ENCODE assay signal across 9 cellular contexts in the genomic region with DNA sequence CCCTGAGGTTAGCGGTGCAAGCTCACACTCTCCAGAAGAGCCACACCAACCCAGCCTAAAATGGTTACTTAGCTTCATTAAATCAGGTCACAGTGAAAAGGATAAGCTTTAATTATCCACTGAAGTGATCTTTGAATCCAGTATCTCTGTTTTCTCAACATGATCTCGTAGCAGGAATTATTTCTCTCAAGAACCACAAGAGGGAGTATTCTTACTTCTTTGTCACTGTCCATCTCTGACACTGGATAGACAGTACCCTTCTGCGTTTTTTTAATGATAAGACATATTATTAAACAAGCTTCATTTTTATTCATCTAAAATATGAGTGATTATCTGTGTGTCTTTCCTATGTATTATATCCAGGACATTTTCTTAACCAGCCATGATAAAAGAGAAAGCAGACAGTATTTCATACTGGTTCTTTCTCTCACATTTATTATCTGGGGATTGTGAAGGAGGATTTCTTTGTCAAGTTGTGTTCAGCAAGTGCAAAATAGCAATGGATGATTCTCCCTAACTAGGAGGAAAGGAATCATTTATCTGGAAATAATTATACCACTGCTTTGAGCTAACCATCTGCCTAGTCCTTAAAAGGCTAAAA.
DNase-seq lines count a peak whose midpoint lies in the region; ATAC-seq, FAIRE-seq and TF ChIP-seq lines count a peak whose summit lies in the region.
"Had no signal": no experiment of that assay in that cellular context is flagged by ENCODE, and none has a peak within 500 bp of the region (broad histone marks: within the 10 kb centered on the region; RNA-seq: fewer than 3 reads in every experiment).

No MANE protein-coding gene starts in this region.

- no peak overlapping the region for H3K4me3 Mint-ChIP-seq in WTC11

- H3K4me1 ChIP-seq in small intestine (ENCODE audit: control insufficient read depth in 2 of 2, insufficient read depth in 1 of 2, low read depth in 1 of 2, low read length in 1 of 2), result no peaks in the 10 kb centered on the region
- H3K4me1 ChIP-seq: BLaER1 had no signal

- WGBS in small intestine, 3 donors, result 3 to 19% (median 13%) methylated on average over 3 of the region's 3 CpGs

- H3K27ac Mint-ChIP-seq in WTC11, result no peak overlapping the region

- FAIRE-seq in small intestine (lab: Jason Lieb, UNC), result peak; percentile 47

- H3K9me3 ChIP-seq in small intestine (ENCODE audit: control insufficient read depth, low read depth), result no peaks in the 10 kb centered on the region
- H3K9me3 ChIP-seq: BLaER1 had no signal

- no peaks in the 10 kb centered on the region; the same call in 1 of the 2 replicates for H3K27me3 Mint-ChIP-seq in WTC11 (ENCODE audit: low read depth)

- no peak overlapping the region for H3K27ac ChIP-seq in small intestine (ENCODE audit: low read depth in 1 of 2, low read length in 1 of 2)
- H3K27ac ChIP-seq: BLaER1 had no signal

- DNase-seq in DMS79 treated with DMSO at 0.1 percent for 48 hours (lab: John Stamatoyannopoulos, UW) (peak; percentile 8), DMS79 (lab: John Stamatoyannopoulos, UW) (no peak), NCI-H146 treated with DMSO at 0.1 percent for 48 hours (lab: John Stamatoyannopoulos, UW; ENCODE audit: unreplicated experiment) (peak; percentile 61), WTC11 (ENCODE audit: low spot score) (no peak), left cardiac atrium (no peak), small intestine (peak; percentile 50), T-helper 9 cell (no peak)

- intact Hi-C loops in left cardiac atrium (cut with DNase I), result loop anchor here (2.0 to 10.0 kb wide), 2 partner anchors 149 to 153 kb away; no protein-coding TSS in a partner anchor

- CTCF ChIA-PET in WTC11 (lab: Charles Lee), result interaction anchor here (0.6 to 5.4 kb wide), 20 partner anchors 9 to 1058 kb away, joined by 3 to 64 read pairs (median 4); no protein-coding TSS in a partner anchor

- H3K4me1 Mint-ChIP-seq in WTC11, result peaks cover 9% of the 10 kb centered on the region

- H3K36me3 Mint-ChIP-seq in WTC11, result no peaks in the 10 kb centered on the region

- no peak overlapping the region for H3K4me3 ChIP-seq in small intestine (ENCODE audit: low read depth in 1 of 2, low read length in 2 of 2)
- H3K4me3 ChIP-seq: BLaER1 had no signal

- no peaks in the 10 kb centered on the region for H3K36me3 ChIP-seq in small intestine (ENCODE audit: control insufficient read depth in 2 of 2, insufficient read depth in 2 of 2, low read length in 2 of 2)
- H3K36me3 ChIP-seq: BLaER1 had no signal

- ATAC-seq in HG02678 (IDR thresholded peaks at IDR 0.05; ENCODE audit: unreplicated experiment) (peak; percentile 62), WTC11 (peak; percentile 67), left cardiac atrium (peak; percentile 41 to 63)

- H3K27me3 ChIP-seq in small intestine (ENCODE audit: control insufficient read depth in 2 of 2, insufficient read depth in 2 of 2, low read length in 2 of 2), result no peaks in the 10 kb centered on the region
- H3K27me3 ChIP-seq: BLaER1 had no signal

- POLR2A ChIA-PET in WTC11 (lab: Charles Lee), result no interaction called here

- peak; percentile 57 for TF ChIP-seq CTCF in WTC11 (IDR thresholded peaks at IDR 0.05)

- H3K9me3 Mint-ChIP-seq in WTC11, result no peaks in the 10 kb centered on the region

TF ChIP-seq in WTC11, 78 proteins besides CTCF, POLR2A, EP300 and RAD21:
- TF ChIP-seq ZNF671 (CRISPR knock-in tag; IDR thresholded peaks at IDR 0.05), result no peak
- TF ChIP-seq, protein P1, sequence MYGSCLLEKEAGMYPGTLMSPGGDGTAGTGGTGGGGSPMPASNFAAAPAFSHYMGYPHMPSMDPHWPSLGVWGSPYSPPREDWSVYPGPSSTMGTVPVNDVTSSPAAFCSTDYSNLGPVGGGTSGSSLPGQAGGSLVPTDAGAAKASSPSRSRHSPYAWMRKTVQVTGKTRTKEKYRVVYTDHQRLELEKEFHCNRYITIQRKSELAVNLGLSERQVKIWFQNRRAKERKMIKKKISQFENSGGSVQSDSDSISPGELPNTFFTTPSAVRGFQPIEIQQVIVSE (CRISPR knock-in tag; IDR thresholded peaks at IDR 0.05; ENCODE audit: borderline replicate concordance), result no peak
- TF ChIP-seq ELF4 (CRISPR knock-in tag; IDR thresholded peaks at IDR 0.05; ENCODE audit: low read depth), result no peak
- TF ChIP-seq GRHL2 (CRISPR knock-in tag; IDR thresholded peaks at IDR 0.05; ENCODE audit: insufficient replicate concordance, severe bottlenecking), result no peak
- no peak for TF ChIP-seq EMX1 (CRISPR knock-in tag; IDR thresholded peaks at IDR 0.05)
- TF ChIP-seq ZNF263 (CRISPR knock-in tag; IDR thresholded peaks at IDR 0.05; ENCODE audit: low read depth), result no peak
- no peak for TF ChIP-seq SMAD3 (CRISPR knock-in tag; IDR thresholded peaks at IDR 0.05; ENCODE audit: borderline replicate concordance)
- TF ChIP-seq, protein P2, sequence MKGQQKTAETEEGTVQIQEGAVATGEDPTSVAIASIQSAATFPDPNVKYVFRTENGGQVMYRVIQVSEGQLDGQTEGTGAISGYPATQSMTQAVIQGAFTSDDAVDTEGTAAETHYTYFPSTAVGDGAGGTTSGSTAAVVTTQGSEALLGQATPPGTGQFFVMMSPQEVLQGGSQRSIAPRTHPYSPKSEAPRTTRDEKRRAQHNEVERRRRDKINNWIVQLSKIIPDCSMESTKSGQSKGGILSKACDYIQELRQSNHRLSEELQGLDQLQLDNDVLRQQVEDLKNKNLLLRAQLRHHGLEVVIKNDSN (CRISPR knock-in tag; IDR thresholded peaks at IDR 0.05), result no peak
- TF ChIP-seq, protein P3, sequence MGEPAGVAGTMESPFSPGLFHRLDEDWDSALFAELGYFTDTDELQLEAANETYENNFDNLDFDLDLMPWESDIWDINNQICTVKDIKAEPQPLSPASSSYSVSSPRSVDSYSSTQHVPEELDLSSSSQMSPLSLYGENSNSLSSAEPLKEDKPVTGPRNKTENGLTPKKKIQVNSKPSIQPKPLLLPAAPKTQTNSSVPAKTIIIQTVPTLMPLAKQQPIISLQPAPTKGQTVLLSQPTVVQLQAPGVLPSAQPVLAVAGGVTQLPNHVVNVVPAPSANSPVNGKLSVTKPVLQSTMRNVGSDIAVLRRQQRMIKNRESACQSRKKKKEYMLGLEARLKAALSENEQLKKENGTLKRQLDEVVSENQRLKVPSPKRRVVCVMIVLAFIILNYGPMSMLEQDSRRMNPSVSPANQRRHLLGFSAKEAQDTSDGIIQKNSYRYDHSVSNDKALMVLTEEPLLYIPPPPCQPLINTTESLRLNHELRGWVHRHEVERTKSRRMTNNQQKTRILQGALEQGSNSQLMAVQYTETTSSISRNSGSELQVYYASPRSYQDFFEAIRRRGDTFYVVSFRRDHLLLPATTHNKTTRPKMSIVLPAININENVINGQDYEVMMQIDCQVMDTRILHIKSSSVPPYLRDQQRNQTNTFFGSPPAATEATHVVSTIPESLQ (CRISPR knock-in tag; IDR thresholded peaks at IDR 0.05), result no peak
- TF ChIP-seq GTF2I (CRISPR knock-in tag; conservative IDR thresholded peaks at IDR 0.05), result no peak
- TF ChIP-seq, protein P4, sequence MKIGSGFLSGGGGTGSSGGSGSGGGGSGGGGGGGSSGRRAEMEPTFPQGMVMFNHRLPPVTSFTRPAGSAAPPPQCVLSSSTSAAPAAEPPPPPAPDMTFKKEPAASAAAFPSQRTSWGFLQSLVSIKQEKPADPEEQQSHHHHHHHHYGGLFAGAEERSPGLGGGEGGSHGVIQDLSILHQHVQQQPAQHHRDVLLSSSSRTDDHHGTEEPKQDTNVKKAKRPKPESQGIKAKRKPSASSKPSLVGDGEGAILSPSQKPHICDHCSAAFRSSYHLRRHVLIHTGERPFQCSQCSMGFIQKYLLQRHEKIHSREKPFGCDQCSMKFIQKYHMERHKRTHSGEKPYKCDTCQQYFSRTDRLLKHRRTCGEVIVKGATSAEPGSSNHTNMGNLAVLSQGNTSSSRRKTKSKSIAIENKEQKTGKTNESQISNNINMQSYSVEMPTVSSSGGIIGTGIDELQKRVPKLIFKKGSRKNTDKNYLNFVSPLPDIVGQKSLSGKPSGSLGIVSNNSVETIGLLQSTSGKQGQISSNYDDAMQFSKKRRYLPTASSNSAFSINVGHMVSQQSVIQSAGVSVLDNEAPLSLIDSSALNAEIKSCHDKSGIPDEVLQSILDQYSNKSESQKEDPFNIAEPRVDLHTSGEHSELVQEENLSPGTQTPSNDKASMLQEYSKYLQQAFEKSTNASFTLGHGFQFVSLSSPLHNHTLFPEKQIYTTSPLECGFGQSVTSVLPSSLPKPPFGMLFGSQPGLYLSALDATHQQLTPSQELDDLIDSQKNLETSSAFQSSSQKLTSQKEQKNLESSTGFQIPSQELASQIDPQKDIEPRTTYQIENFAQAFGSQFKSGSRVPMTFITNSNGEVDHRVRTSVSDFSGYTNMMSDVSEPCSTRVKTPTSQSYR (CRISPR knock-in tag; IDR thresholded peaks at IDR 0.05), result no peak
- TF ChIP-seq, protein P5, sequence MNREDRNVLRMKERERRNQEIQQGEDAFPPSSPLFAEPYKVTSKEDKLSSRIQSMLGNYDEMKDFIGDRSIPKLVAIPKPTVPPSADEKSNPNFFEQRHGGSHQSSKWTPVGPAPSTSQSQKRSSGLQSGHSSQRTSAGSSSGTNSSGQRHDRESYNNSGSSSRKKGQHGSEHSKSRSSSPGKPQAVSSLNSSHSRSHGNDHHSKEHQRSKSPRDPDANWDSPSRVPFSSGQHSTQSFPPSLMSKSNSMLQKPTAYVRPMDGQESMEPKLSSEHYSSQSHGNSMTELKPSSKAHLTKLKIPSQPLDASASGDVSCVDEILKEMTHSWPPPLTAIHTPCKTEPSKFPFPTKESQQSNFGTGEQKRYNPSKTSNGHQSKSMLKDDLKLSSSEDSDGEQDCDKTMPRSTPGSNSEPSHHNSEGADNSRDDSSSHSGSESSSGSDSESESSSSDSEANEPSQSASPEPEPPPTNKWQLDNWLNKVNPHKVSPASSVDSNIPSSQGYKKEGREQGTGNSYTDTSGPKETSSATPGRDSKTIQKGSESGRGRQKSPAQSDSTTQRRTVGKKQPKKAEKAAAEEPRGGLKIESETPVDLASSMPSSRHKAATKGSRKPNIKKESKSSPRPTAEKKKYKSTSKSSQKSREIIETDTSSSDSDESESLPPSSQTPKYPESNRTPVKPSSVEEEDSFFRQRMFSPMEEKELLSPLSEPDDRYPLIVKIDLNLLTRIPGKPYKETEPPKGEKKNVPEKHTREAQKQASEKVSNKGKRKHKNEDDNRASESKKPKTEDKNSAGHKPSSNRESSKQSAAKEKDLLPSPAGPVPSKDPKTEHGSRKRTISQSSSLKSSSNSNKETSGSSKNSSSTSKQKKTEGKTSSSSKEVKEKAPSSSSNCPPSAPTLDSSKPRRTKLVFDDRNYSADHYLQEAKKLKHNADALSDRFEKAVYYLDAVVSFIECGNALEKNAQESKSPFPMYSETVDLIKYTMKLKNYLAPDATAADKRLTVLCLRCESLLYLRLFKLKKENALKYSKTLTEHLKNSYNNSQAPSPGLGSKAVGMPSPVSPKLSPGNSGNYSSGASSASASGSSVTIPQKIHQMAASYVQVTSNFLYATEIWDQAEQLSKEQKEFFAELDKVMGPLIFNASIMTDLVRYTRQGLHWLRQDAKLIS (CRISPR knock-in tag; IDR thresholded peaks at IDR 0.05; ENCODE audit: borderline replicate concordance), result no peak

Comparison
In these comparisons a context has a peak if more than half of its experiments do, and no peak if none do; other contexts are left out.
1. DNase-seq: peak in DMS79 treated with DMSO at 0.1 percent for 48 hours (single experiment), NCI-H146 treated with DMSO at 0.1 percent for 48 hours (single experiment) and small intestine (single experiment); none in DMS79 (single experiment), WTC11 (single experiment), left cardiac atrium (single experiment) and T-helper 9 cell (single experiment).
2. Peak in every context shown above with its lines, with median percentiles within 50 percentile points of each other: ATAC-seq.